Comparison of ENCODE assay signal across 8 cellular contexts in genomic region chr10:100518761-100519241, GRCh38. TPM values are rescaled to one million over a fixed set of nuclear protein-coding genes. Genes with fewer than 3 reads are reported as not detected.
DNase-seq lines count a peak whose midpoint lies in the region; ATAC-seq and TF ChIP-seq lines count a peak whose summit lies in the region.

No MANE protein-coding gene starts in this region.

- no peak overlapping the region for H3K27ac ChIP-seq in endodermal cell (ENCODE audit: low read depth, low read length)

- H3K9ac ChIP-seq in endodermal cell (ENCODE audit: extremely low read depth, low read length, poor library complexity, severe bottlenecking), result no peak overlapping the region

- H3K4me1 ChIP-seq in endodermal cell (ENCODE audit: control insufficient read depth, insufficient read depth, low read length), result peaks cover 4% of the 10 kb centered on the region

- H3K27ac Mint-ChIP-seq in endodermal cell (no peak overlapping the region), memory B cell (no peak overlapping the region)

- H3K4me3 ChIP-seq in GM12875 (ENCODE audit: low read depth, low read length) (no peak overlapping the region), endodermal cell (ENCODE audit: low read length) (peak overlapping the region; percentile 70)

- H3K4me1 Mint-ChIP-seq in endodermal cell, result peaks cover 10% of the 10 kb centered on the region
- H3K4me1 Mint-ChIP-seq in memory B cell, result peaks cover 5% of the 10 kb centered on the region

- H3K9me3 ChIP-seq in endodermal cell (ENCODE audit: control insufficient read depth, low read length), result no peaks in the 10 kb centered on the region

- H3K36me3 ChIP-seq in endodermal cell (ENCODE audit: control insufficient read depth, insufficient read depth, low read length), result peaks cover 16% of the 10 kb centered on the region

- TF ChIP-seq CTCF in GM12875 (IDR thresholded peaks at IDR 0.05; ENCODE audit: borderline replicate concordance, insufficient read depth, low read depth, low read length), result peak; percentile 55; the same call in 1 of the 2 replicates
- peak; percentile 84 for TF ChIP-seq CTCF in endodermal cell (conservative IDR thresholded peaks at IDR 0.05)

- in situ Hi-C loops in ACHN (cut with HindIII; ENCODE audit: low pct_ligation_motif_present, low pct_unique_long_range_greater_than_20kb, low sequenced_read_pairs), result no loop called here

- peak overlapping the region; percentile 67 for H3K4me3 Mint-ChIP-seq in endodermal cell
- H3K4me3 Mint-ChIP-seq in memory B cell, result no peak overlapping the region

- H3K9me3 Mint-ChIP-seq in endodermal cell (no peaks in the 10 kb centered on the region), memory B cell (no peaks in the 10 kb centered on the region)

- ATAC-seq in memory B cell (ENCODE audit: low read depth) (peak; percentile 63), GM21619 (IDR thresholded peaks at IDR 0.05; ENCODE audit: unreplicated experiment) (no peak)

- 15 to 18% methylated on average over 6 to 7 of the region's 7 CpGs for WGBS in endodermal cell (ENCODE audit: insufficient coverage in 1 of 2, insufficient read length in 1 of 2), 2 experiments

- H3K36me3 Mint-ChIP-seq in endodermal cell (ENCODE audit: low read depth), result peaks cover 8% of the 10 kb centered on the region
- peaks cover 20% of the 10 kb centered on the region for H3K36me3 Mint-ChIP-seq in memory B cell

- H3K27me3 Mint-ChIP-seq in endodermal cell (ENCODE audit: insufficient read depth) (peaks cover 56% of the 10 kb centered on the region), memory B cell (peaks cover 3% of the 10 kb centered on the region)

- peaks cover 60% of the 10 kb centered on the region for H3K27me3 ChIP-seq in endodermal cell (ENCODE audit: control insufficient read depth, insufficient read depth, low read length, poor library complexity, severe bottlenecking)

- DNase-seq in ACHN (peak; percentile 65), NCI-H460 (ENCODE audit: extremely low read depth, low read depth) (peak; percentile 68), endodermal cell (peak; percentile 87), memory B cell (ENCODE audit: low spot score in 2 of 2) (peak; percentile 32 to 43)
- peak; percentile 78 for DNase-seq in activated CD8-positive, alpha-beta memory T cell treated with anti-CD3 and anti-CD28 coated beads for 24 hours
- peak; percentile 35 for DNase-seq in stimulated activated naive CD4-positive, alpha-beta T cell treated with Interleukin-2 at 50 U/mL for 16 hours (lab: John Stamatoyannopoulos, UW)

RNA-seq across cellular contexts. Expression of gene SEC31B, which starts 0.9 kb away (rescaled TPM):
- 2.0 and 2.6 TPM in 2 replicates for total RNA-seq in NCI-H460 (2014; rRNA removed; shearing (Covaris generic))
- 8.9 and 9.6 TPM in 2 replicates for polyA plus RNA-seq in NCI-H460 (2014; cell fraction: nucleus; rRNA removed)
- 10 to 100 TPM in 1 of 2 donors, 1 to 10 TPM in 1; 9.0 to 13.6 TPM for total RNA-seq in endodermal cell
- polyA plus RNA-seq in endodermal cell (2013, experiment 1 of 2), result 14.0 TPM
- 13.4 TPM for polyA plus RNA-seq in endodermal cell (2013, experiment 2 of 2)

RNA-seq across cellular contexts. Expression of gene NDUFB8, which starts 10.9 kb away (rescaled TPM):
- total RNA-seq in NCI-H460 (2014; rRNA removed; shearing (Covaris generic)), result 433 and 456 TPM in 2 replicates
- 227 and 314 TPM in 2 replicates for polyA plus RNA-seq in NCI-H460 (2014; cell fraction: nucleus; rRNA removed)
- 100 to 1,000 TPM; 162 to 192 TPM for total RNA-seq in endodermal cell
- polyA plus RNA-seq in endodermal cell (2013, experiment 1 of 2), result 196 TPM
- polyA plus RNA-seq in endodermal cell (2013, experiment 2 of 2), result 185 TPM

RNA-seq across cellular contexts. Expression of gene HIF1AN, which starts 16.9 kb away (rescaled TPM):
- total RNA-seq in NCI-H460 (2014; rRNA removed; shearing (Covaris generic)), result 7.8 and 9.3 TPM in 2 replicates
- 11.0 and 26.3 TPM in 2 replicates for polyA plus RNA-seq in NCI-H460 (2014; cell fraction: nucleus; rRNA removed)
- 10 to 100 TPM; 51.8 to 58.8 TPM for total RNA-seq in endodermal cell
- 28.9 TPM for polyA plus RNA-seq in endodermal cell (2013, experiment 1 of 2)
- polyA plus RNA-seq in endodermal cell (2013, experiment 2 of 2), result 22.4 TPM

RNA-seq across cellular contexts. Expression of gene WNT8B, which starts 56.0 kb away (rescaled TPM):
- total RNA-seq in NCI-H460 (2014; rRNA removed; shearing (Covaris generic)), result 0.10 TPM in 1 of 2 replicates, not detected in the other
- not detected in 2 replicates for polyA plus RNA-seq in NCI-H460 (2014; cell fraction: nucleus; rRNA removed)
- under 1 TPM in 1 of 2 donors, not detected in 1; 0.13 TPM for total RNA-seq in endodermal cell
- 25.0 TPM for polyA plus RNA-seq in endodermal cell (2013, experiment 1 of 2)
- polyA plus RNA-seq in endodermal cell (2013, experiment 2 of 2), result 23.5 TPM

Comparison
In these comparisons a context has a peak if more than half of its experiments do, and no peak if none do; other contexts are left out.
1. DNase-seq: peak in every context shown above with its lines; median percentile 87 in endodermal cell; 78 in activated CD8-positive, alpha-beta memory T cell treated with anti-CD3 and anti-CD28 coated beads for 24 hours; 68 in NCI-H460; 65 in ACHN; 38 in memory B cell; 35 in stimulated activated naive CD4-positive, alpha-beta T cell treated with Interleukin-2 at 50 U/mL for 16 hours.